In genomic region chr9:18994263-18994916, GRCh38 we compare ENCODE assay signal across 22 cellular contexts. TPM values are rescaled to one million over a fixed set of nuclear protein-coding genes. Genes with fewer than 3 reads are reported as not detected.
"Had no signal": no experiment of that assay in that cellular context is flagged by ENCODE, and none has a peak within 500 bp of the region (broad histone marks: within the 10 kb centered on the region; RNA-seq: fewer than 3 reads in every experiment).

No MANE protein-coding gene starts in this region.

- H3K4me3 ChIP-seq: left lung, right lobe of liver, testis, upper lobe of left lung had no signal

- H3K27me3 Mint-ChIP-seq: activated CD4-positive, alpha-beta memory T cell treated with anti-CD3 and anti-CD28 coated beads for 36 hours had no signal

- H3K9me3 ChIP-seq: right lobe of liver, testis had no signal

- H3K27ac ChIP-seq: foreskin keratinocyte, left lung, right lobe of liver, testis, upper lobe of left lung, VCaP had no signal

- H3K36me3 ChIP-seq: left lung, right lobe of liver, upper lobe of left lung had no signal

- H3K27ac Mint-ChIP-seq: activated CD4-positive, alpha-beta memory T cell treated with anti-CD3 and anti-CD28 coated beads for 36 hours; activated naive CD8-positive, alpha-beta T cell; activated T-helper 1 cell treated with anti-CD3 and anti-CD28 coated beads, Interleukin-12 subunit alpha, Interleukin-12 subunit beta, Interleukin-2, Interleukin-4 antibody, amounts not matched to agents 30 ng/mL and 10 ng/mL and 1 ng/mL, durations not matched to agents 14 hours and 24 hours and 36 hours had no signal

- H3K4me1 Mint-ChIP-seq: neural crest cell had no signal

- ATAC-seq: foreskin keratinocyte, left lung, right lobe of liver had no signal

- H3K27me3 ChIP-seq: left lung, right lobe of liver, testis, upper lobe of left lung had no signal

- H3K4me3 Mint-ChIP-seq: activated CD4-positive, alpha-beta memory T cell treated with anti-CD3 and anti-CD28 coated beads for 36 hours; activated naive CD8-positive, alpha-beta T cell; activated T-helper 1 cell treated with anti-CD3 and anti-CD28 coated beads, Interleukin-12 subunit alpha, Interleukin-12 subunit beta, Interleukin-2, Interleukin-4 antibody, amounts not matched to agents 30 ng/mL and 10 ng/mL and 1 ng/mL, durations not matched to agents 14 hours and 24 hours and 36 hours; neural crest cell had no signal

- DNase-seq: activated CD4-positive, alpha-beta memory T cell treated with anti-CD3 and anti-CD28 coated beads for 36 hours; activated CD4-positive, alpha-beta T cell treated with anti-CD3 and anti-CD28 coated beads for 4 hours; activated T-cell treated with anti-CD3 and anti-CD28 coated beads for 4 hours; amniotic stem cell; effector memory CD4-positive, alpha-beta T cell; foreskin keratinocyte; hippocampal formation; left lung; right lobe of liver; small intestine; stimulated activated CD4-positive, alpha-beta T cell treated with anti-CD3 and anti-CD28 coated beads, Interleukin-4, amount 100 ng/mL, for 1 hour; T-helper 2 cell; testis; upper lobe of left lung had no signal

- H3K36me3 Mint-ChIP-seq: activated CD4-positive, alpha-beta memory T cell treated with anti-CD3 and anti-CD28 coated beads for 36 hours had no signal

- H3K4me1 ChIP-seq: foreskin keratinocyte, left lung, right lobe of liver, testis, upper lobe of left lung had no signal

RNA-seq across cellular contexts. Expression of gene SAXO1, which starts 38.6 kb away (rescaled TPM):
- total RNA-seq: activated T-helper 1 cell treated with anti-CD3 and anti-CD28 coated beads, Interleukin-12 subunit alpha, Interleukin-12 subunit beta, Interleukin-2, Interleukin-4 antibody, amounts not matched to agents 30 ng/mL and 10 ng/mL and 1 ng/mL, durations not matched to agents 14 hours and 24 hours and 36 hours; foreskin keratinocyte; left lung; lung microvascular endothelial cell; myocyte; osteocyte; pulmonary artery endothelial cell had no signal
